1 cellular context compared by ENCODE assay signal in genomic region chr21:29987762-29988161, GRCh38.
TF ChIP-seq lines count a peak whose summit lies in the region.

No MANE protein-coding gene starts in this region.

TF ChIP-seq in K562, 482 proteins besides CTCF, POLR2A, EP300 and RAD21 (continued from another document):
- TF ChIP-seq CLOCK (CRISPR knock-in tag; IDR thresholded peaks at IDR 0.05; ENCODE audit: borderline replicate concordance) (no peak), ARID1B (IDR thresholded peaks at IDR 0.05) (peak; percentile 87), ZNF75A (CRISPR knock-in tag; IDR thresholded peaks at IDR 0.05) (no peak), SMARCC2 (IDR thresholded peaks at IDR 0.05; ENCODE audit: low read depth) (peak; percentile 54; the same call in 1 of the 2 replicates), MEF2D (tag; conservative IDR thresholded peaks at IDR 0.05; ENCODE audit: low read depth) (no peak), MEIS2 (IDR thresholded peaks at IDR 0.05; ENCODE audit: partially characterized antibody) (peak; percentile 88), SMARCA4 (IDR thresholded peaks at IDR 0.05) (peak; percentile 74), ESRRB (CRISPR knock-in tag; IDR thresholded peaks at IDR 0.05; ENCODE audit: borderline replicate concordance) (no peak), ZNF12 (CRISPR knock-in tag; IDR thresholded peaks at IDR 0.05) (no peak), ZNF766 (CRISPR knock-in tag; conservative IDR thresholded peaks at IDR 0.05) (0 out of 2 replicates have a peak, but pooled peaks have one; percentile 29), DPF2 (IDR thresholded peaks at IDR 0.05) (peak; percentile 77), PBX2 (CRISPR knock-in tag; IDR thresholded peaks at IDR 0.05; ENCODE audit: low read depth) (no peak), PBX2 (tag; conservative IDR thresholded peaks at IDR 0.05; ENCODE audit: low read depth) (peak; percentile 66), HMG20B (CRISPR knock-in tag; IDR thresholded peaks at IDR 0.05) (no peak), RBM25 (IDR thresholded peaks at IDR 0.05; ENCODE audit: low read depth, low read length, severe bottlenecking) (no peak), SREBF2 (CRISPR knock-in tag; IDR thresholded peaks at IDR 0.05) (no peak), STAT5A (IDR thresholded peaks at IDR 0.05; ENCODE audit: borderline replicate concordance, low read length) (peak; percentile 66), ZNF316 (IDR thresholded peaks at IDR 0.05) (no peak), ZNF512 (tag; IDR thresholded peaks at IDR 0.05) (peak; percentile 14), ZKSCAN1 (IDR thresholded peaks at IDR 0.05; ENCODE audit: low read depth, low read length) (no peak), GATA2 (CRISPR knock-in tag; IDR thresholded peaks at IDR 0.05) (0 out of 2 replicates have a peak, but pooled peaks have one; percentile 11), TEAD4 (IDR thresholded peaks at IDR 0.05; ENCODE audit: low read length) (peak; percentile 76), TEAD4 (CRISPR knock-in tag; IDR thresholded peaks at IDR 0.05; ENCODE audit: borderline replicate concordance) (no peak), CBFA2T3 (IDR thresholded peaks at IDR 0.05) (peak; percentile 65), TCF3 (CRISPR knock-in tag; IDR thresholded peaks at IDR 0.05) (peak; percentile 81), SMARCE1 (IDR thresholded peaks at IDR 0.05) (peak; percentile 57; the same call in 1 of the 2 replicates)
